Comparison of ENCODE assay signal across 1 cellular context in the genomic region with DNA sequence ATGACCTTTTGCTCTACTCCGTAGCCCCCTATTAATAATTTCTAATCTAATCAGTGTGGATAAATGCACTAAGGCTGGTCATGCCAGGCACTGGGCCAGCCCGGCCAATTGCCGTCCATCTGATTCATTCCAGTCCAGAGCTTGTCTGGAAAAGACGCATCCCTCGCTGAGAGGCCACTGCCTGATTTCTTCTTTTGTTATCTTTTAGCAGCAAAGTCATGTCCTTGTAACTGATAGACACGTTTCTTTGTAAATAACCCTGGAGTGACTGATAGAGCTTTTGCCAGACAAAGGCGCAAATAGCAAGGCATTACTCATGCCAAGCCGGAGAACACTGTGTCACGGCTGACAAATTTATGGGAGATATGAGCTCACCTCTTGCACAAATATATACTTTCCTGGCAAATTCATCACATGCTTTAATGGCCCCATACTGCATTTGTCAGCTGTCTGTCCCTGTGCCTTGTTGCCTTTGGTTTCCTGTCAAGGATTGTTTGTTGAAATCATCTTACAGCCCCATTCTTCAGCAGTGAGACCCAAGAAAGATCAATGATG.
TF ChIP-seq lines count a peak whose summit lies in the region.

No MANE protein-coding gene starts in this region.

TF ChIP-seq in HEK293, 187 proteins besides CTCF, POLR2A, EP300 and RAD21 (continued from another document and continues in another):
- no peak for TF ChIP-seq ZNF274 (IDR thresholded peaks at IDR 0.05; ENCODE audit: low read length)
- no peak for TF ChIP-seq ZNF274 (tag by site-specific recombination; IDR thresholded peaks at IDR 0.05; ENCODE audit: borderline replicate concordance)
- no peak for TF ChIP-seq ZNF530 (tag by site-specific recombination; IDR thresholded peaks at IDR 0.05; ENCODE audit: low read depth)
- no peak for TF ChIP-seq ZNF16 (tag by site-specific recombination; IDR thresholded peaks at IDR 0.05; ENCODE audit: low read depth)
- TF ChIP-seq, protein P1, sequence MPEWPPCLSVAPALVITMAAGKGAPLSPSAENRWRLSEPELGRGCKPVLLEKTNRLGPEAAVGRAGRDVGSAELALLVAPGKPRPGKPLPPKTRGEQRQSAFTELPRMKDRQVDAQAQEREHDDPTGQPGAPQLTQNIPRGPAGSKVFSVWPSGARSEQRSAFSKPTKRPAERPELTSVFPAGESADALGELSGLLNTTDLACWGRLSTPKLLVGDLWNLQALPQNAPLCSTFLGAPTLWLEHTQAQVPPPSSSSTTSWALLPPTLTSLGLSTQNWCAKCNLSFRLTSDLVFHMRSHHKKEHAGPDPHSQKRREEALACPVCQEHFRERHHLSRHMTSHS (tag by site-specific recombination; IDR thresholded peaks at IDR 0.05): no peak
- TF ChIP-seq, protein P2, sequence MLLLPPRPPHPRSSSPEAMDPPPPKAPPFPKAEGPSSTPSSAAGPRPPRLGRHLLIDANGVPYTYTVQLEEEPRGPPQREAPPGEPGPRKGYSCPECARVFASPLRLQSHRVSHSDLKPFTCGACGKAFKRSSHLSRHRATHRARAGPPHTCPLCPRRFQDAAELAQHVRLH (tag by site-specific recombination; IDR thresholded peaks at IDR 0.05): no peak
- TF ChIP-seq ZNF335 (tag by site-specific recombination; conservative IDR thresholded peaks at IDR 0.05): peak; percentile 91
- no peak for TF ChIP-seq ZNF341 (tag by site-specific recombination; IDR thresholded peaks at IDR 0.05; ENCODE audit: low read depth)
- no peak for TF ChIP-seq GLI4 (tag by site-specific recombination; IDR thresholded peaks at IDR 0.05)
- TF ChIP-seq ZNF571 (tag by site-specific recombination; IDR thresholded peaks at IDR 0.05): no peak
- no peak for TF ChIP-seq ZNF791 (tag by site-specific recombination; IDR thresholded peaks at IDR 0.05)
- TF ChIP-seq ZNF629 (tag by site-specific recombination; IDR thresholded peaks at IDR 0.05): peak; percentile 94
- TF ChIP-seq, protein P3, sequence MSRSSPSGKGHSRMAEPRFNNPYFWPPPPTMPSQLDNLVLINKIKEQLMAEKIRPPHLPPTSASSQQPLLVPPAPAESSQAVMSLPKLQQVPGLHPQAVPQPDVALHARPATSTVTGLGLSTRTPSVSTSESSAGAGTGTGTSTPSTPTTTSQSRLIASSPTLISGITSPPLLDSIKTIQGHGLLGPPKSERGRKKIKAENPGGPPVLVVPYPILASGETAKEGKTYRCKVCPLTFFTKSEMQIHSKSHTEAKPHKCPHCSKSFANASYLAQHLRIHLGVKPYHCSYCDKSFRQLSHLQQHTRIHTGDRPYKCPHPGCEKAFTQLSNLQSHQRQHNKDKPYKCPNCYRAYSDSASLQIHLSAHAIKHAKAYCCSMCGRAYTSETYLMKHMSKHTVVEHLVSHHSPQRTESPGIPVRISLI (tag by site-specific recombination; IDR thresholded peaks at IDR 0.05): no peak
- peak; percentile 16; the same call in 1 of the 2 replicates for TF ChIP-seq ZNF558 (tag by site-specific recombination; IDR thresholded peaks at IDR 0.05)
- TF ChIP-seq, protein P4, sequence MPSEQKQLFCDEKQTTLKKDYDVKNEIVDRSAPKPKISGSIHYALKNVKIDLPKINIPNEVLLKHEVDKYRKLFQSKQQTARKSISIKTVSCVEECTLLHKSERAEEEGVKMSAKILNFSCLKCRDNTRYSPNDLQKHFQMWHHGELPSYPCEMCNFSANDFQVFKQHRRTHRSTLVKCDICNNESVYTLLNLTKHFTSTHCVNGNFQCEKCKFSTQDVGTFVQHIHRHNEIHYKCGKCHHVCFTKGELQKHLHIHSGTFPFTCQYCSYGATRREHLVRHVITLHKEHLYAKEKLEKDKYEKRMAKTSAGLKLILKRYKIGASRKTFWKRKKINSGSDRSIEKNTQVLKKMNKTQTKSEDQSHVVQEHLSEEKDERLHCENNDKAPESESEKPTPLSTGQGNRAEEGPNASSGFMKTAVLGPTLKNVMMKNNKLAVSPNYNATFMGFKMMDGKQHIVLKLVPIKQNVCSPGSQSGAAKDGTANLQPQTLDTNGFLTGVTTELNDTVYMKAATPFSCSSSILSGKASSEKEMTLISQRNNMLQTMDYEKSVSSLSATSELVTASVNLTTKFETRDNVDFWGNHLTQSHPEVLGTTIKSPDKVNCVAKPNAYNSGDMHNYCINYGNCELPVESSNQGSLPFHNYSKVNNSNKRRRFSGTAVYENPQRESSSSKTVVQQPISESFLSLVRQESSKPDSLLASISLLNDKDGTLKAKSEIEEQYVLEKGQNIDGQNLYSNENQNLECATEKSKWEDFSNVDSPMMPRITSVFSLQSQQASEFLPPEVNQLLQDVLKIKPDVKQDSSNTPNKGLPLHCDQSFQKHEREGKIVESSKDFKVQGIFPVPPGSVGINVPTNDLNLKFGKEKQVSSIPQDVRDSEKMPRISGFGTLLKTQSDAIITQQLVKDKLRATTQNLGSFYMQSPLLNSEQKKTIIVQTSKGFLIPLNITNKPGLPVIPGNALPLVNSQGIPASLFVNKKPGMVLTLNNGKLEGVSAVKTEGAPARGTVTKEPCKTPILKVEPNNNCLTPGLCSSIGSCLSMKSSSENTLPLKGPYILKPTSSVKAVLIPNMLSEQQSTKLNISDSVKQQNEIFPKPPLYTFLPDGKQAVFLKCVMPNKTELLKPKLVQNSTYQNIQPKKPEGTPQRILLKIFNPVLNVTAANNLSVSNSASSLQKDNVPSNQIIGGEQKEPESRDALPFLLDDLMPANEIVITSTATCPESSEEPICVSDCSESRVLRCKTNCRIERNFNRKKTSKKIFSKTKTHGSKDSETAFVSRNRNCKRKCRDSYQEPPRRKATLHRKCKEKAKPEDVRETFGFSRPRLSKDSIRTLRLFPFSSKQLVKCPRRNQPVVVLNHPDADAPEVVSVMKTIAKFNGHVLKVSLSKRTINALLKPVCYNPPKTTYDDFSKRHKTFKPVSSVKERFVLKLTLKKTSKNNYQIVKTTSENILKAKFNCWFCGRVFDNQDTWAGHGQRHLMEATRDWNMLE (tag by site-specific recombination; conservative IDR thresholded peaks at IDR 0.05; ENCODE audit: low read depth): peak; percentile 52
- 0 out of 2 replicates have a peak, but pooled peaks have one; percentile 37 for TF ChIP-seq ZNF501 (tag by site-specific recombination; IDR thresholded peaks at IDR 0.05)
- TF ChIP-seq HOXC10 (CRISPR knock-in tag; IDR thresholded peaks at IDR 0.05): no peak
- TF ChIP-seq, protein P5, sequence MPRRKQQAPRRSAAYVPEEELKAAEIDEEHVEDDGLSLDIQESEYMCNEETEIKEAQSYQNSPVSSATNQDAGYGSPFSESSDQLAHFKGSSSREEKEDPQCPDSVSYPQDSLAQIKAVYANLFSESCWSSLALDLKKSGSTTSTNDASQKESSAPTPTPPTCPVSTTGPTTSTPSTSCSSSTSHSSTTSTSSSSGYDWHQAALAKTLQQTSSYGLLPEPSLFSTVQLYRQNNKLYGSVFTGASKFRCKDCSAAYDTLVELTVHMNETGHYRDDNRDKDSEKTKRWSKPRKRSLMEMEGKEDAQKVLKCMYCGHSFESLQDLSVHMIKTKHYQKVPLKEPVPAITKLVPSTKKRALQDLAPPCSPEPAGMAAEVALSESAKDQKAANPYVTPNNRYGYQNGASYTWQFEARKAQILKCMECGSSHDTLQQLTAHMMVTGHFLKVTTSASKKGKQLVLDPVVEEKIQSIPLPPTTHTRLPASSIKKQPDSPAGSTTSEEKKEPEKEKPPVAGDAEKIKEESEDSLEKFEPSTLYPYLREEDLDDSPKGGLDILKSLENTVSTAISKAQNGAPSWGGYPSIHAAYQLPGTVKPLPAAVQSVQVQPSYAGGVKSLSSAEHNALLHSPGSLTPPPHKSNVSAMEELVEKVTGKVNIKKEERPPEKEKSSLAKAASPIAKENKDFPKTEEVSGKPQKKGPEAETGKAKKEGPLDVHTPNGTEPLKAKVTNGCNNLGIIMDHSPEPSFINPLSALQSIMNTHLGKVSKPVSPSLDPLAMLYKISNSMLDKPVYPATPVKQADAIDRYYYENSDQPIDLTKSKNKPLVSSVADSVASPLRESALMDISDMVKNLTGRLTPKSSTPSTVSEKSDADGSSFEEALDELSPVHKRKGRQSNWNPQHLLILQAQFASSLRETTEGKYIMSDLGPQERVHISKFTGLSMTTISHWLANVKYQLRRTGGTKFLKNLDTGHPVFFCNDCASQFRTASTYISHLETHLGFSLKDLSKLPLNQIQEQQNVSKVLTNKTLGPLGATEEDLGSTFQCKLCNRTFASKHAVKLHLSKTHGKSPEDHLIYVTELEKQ (tag by site-specific recombination; IDR thresholded peaks at IDR 0.05; ENCODE audit: borderline replicate concordance): peak; percentile 90; the same call in 1 of the 2 replicates
- 0 out of 2 replicates have a peak, but pooled peaks have one; percentile 25 for TF ChIP-seq ZSCAN30 (tag by site-specific recombination; IDR thresholded peaks at IDR 0.05)
- TF ChIP-seq KLF8 (tag by site-specific recombination; IDR thresholded peaks at IDR 0.05): no peak
- TF ChIP-seq, protein P6, sequence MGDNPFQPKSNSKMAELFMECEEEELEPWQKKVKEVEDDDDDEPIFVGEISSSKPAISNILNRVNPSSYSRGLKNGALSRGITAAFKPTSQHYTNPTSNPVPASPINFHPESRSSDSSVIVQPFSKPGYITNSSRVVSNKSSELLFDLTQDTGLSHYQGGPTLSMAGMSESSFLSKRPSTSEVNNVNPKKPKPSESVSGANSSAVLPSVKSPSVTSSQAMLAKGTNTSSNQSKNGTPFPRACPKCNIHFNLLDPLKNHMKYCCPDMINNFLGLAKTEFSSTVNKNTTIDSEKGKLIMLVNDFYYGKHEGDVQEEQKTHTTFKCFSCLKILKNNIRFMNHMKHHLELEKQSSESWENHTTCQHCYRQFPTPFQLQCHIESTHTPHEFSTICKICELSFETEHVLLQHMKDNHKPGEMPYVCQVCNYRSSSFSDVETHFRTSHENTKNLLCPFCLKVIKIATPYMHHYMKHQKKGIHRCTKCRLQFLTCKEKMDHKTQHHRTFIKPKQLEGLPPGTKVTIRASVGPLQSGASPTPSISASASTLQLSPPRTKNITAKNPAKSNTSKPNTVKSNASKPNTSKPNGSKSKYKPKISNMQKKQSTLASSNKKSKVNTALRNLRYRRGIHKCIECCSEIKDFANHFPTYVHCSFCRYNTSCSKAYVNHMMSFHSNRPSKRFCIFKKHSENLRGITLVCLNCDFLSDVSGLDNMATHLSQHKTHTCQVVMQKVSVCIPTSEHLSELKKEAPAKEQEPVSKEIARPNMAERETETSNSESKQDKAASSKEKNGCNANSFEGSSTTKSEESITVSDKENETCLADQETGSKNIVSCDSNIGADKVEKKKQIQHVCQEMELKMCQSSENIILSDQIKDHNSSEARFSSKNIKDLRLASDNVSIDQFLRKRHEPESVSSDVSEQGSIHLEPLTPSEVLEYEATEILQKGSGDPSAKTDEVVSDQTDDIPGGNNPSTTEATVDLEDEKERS (tag by site-specific recombination; IDR thresholded peaks at IDR 0.05): no peak
- TF ChIP-seq ZNF561 (tag by site-specific recombination; IDR thresholded peaks at IDR 0.05; ENCODE audit: borderline replicate concordance): no peak
- peak; percentile 94 for TF ChIP-seq MEIS1 (CRISPR knock-in tag; IDR thresholded peaks at IDR 0.05; ENCODE audit: borderline replicate concordance)
- TF ChIP-seq ZNF112 (tag by site-specific recombination; IDR thresholded peaks at IDR 0.05): no peak
- 0 out of 2 replicates have a peak, but pooled peaks have one; percentile 46 for TF ChIP-seq ZNF324 (tag by site-specific recombination; IDR thresholded peaks at IDR 0.05)
- peak; percentile 75 for TF ChIP-seq ZBTB21 (tag by site-specific recombination; IDR thresholded peaks at IDR 0.05)
- TF ChIP-seq ZNF560 (tag by site-specific recombination; IDR thresholded peaks at IDR 0.05; ENCODE audit: borderline replicate concordance): no peak
- 0 out of 2 replicates have a peak, but pooled peaks have one; percentile 52 for TF ChIP-seq ZNF660 (tag by site-specific recombination; IDR thresholded peaks at IDR 0.05)
- no peak for TF ChIP-seq ZNF292 (tag by site-specific recombination; IDR thresholded peaks at IDR 0.05; ENCODE audit: borderline replicate concordance, low read depth)
- peak; percentile 39; the same call in 1 of the 2 replicates for TF ChIP-seq KLF10 (tag by site-specific recombination; IDR thresholded peaks at IDR 0.05)
- no peak for TF ChIP-seq ZNF626 (tag by site-specific recombination; IDR thresholded peaks at IDR 0.05)
- 0 out of 2 replicates have a peak, but pooled peaks have one; percentile 5 for TF ChIP-seq ZNF146 (tag by site-specific recombination; IDR thresholded peaks at IDR 0.05)
- 0 out of 2 replicates have a peak, but pooled peaks have one; percentile 19 for TF ChIP-seq GLIS1 (tag by site-specific recombination; IDR thresholded peaks at IDR 0.05)
- no peak for TF ChIP-seq ZNF585B (tag by site-specific recombination; IDR thresholded peaks at IDR 0.05)
- no peak for TF ChIP-seq ZNF37A (tag by site-specific recombination; IDR thresholded peaks at IDR 0.05)
- peak; percentile 91 for TF ChIP-seq ZNF366 (tag by site-specific recombination; conservative IDR thresholded peaks at IDR 0.05)
- no peak for TF ChIP-seq RBAK (tag by site-specific recombination; IDR thresholded peaks at IDR 0.05)
- peak; percentile 67; the same call in 1 of the 2 replicates for TF ChIP-seq HOXD13 (CRISPR knock-in tag; IDR thresholded peaks at IDR 0.05; ENCODE audit: borderline replicate concordance)
- TF ChIP-seq, protein P7, sequence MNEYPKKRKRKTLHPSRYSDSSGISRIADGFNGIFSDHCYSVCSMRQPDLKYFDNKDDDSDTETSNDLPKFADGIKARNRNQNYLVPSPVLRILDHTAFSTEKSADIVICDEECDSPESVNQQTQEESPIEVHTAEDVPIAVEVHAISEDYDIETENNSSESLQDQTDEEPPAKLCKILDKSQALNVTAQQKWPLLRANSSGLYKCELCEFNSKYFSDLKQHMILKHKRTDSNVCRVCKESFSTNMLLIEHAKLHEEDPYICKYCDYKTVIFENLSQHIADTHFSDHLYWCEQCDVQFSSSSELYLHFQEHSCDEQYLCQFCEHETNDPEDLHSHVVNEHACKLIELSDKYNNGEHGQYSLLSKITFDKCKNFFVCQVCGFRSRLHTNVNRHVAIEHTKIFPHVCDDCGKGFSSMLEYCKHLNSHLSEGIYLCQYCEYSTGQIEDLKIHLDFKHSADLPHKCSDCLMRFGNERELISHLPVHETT (tag by site-specific recombination; IDR thresholded peaks at IDR 0.05): peak; percentile 72; the same call in 1 of the 2 replicates
